Comparison of ENCODE assay signal across 1 cellular context in the genomic region with DNA sequence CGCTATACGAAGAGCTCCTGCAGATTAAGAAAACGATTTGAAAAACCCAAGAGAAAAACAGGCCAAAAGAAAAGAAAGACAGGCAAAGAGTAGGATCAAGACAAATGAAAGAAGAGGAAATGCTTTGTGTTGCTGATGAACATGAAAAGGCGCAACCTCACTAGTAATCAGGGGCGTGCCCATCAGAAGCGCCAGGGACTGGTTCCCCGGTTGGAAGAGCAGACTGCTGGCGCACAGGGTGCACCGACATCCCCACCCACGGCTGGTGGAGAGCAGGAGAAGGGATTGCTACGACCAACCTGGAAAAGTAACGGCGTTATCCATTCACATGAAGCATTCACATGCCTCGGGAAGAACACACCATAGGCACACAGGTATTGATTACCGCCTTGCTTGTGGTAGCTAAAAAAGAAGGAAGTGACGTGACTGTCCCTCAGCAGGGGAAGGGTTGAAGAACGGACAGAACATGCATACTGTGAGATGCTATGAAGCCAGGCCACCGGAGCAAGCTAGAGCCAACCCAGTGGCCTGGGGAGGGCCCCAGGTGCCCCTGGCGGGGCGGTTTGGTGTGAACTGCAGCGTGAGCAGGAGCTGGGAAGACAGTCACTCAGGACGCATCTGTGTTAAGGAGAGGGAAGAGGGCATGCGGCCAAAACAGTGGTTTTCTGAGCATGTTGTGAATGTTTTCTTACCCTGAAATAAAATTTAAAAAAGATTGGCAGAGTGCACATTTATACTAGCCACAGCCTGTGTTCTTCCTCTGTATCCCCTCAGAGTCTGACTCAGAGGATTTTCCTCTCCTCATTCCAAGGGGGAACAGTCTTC.
A peak's percentile ranks its signal among the peaks of the same experiment; 100 is the strongest.
TF ChIP-seq lines count a peak whose summit lies in the region.

No MANE protein-coding gene starts in this region.

TF ChIP-seq in GM23338, 12 proteins besides CTCF, POLR2A, EP300 and RAD21 (continued from another document):
- TF ChIP-seq, protein P1, sequence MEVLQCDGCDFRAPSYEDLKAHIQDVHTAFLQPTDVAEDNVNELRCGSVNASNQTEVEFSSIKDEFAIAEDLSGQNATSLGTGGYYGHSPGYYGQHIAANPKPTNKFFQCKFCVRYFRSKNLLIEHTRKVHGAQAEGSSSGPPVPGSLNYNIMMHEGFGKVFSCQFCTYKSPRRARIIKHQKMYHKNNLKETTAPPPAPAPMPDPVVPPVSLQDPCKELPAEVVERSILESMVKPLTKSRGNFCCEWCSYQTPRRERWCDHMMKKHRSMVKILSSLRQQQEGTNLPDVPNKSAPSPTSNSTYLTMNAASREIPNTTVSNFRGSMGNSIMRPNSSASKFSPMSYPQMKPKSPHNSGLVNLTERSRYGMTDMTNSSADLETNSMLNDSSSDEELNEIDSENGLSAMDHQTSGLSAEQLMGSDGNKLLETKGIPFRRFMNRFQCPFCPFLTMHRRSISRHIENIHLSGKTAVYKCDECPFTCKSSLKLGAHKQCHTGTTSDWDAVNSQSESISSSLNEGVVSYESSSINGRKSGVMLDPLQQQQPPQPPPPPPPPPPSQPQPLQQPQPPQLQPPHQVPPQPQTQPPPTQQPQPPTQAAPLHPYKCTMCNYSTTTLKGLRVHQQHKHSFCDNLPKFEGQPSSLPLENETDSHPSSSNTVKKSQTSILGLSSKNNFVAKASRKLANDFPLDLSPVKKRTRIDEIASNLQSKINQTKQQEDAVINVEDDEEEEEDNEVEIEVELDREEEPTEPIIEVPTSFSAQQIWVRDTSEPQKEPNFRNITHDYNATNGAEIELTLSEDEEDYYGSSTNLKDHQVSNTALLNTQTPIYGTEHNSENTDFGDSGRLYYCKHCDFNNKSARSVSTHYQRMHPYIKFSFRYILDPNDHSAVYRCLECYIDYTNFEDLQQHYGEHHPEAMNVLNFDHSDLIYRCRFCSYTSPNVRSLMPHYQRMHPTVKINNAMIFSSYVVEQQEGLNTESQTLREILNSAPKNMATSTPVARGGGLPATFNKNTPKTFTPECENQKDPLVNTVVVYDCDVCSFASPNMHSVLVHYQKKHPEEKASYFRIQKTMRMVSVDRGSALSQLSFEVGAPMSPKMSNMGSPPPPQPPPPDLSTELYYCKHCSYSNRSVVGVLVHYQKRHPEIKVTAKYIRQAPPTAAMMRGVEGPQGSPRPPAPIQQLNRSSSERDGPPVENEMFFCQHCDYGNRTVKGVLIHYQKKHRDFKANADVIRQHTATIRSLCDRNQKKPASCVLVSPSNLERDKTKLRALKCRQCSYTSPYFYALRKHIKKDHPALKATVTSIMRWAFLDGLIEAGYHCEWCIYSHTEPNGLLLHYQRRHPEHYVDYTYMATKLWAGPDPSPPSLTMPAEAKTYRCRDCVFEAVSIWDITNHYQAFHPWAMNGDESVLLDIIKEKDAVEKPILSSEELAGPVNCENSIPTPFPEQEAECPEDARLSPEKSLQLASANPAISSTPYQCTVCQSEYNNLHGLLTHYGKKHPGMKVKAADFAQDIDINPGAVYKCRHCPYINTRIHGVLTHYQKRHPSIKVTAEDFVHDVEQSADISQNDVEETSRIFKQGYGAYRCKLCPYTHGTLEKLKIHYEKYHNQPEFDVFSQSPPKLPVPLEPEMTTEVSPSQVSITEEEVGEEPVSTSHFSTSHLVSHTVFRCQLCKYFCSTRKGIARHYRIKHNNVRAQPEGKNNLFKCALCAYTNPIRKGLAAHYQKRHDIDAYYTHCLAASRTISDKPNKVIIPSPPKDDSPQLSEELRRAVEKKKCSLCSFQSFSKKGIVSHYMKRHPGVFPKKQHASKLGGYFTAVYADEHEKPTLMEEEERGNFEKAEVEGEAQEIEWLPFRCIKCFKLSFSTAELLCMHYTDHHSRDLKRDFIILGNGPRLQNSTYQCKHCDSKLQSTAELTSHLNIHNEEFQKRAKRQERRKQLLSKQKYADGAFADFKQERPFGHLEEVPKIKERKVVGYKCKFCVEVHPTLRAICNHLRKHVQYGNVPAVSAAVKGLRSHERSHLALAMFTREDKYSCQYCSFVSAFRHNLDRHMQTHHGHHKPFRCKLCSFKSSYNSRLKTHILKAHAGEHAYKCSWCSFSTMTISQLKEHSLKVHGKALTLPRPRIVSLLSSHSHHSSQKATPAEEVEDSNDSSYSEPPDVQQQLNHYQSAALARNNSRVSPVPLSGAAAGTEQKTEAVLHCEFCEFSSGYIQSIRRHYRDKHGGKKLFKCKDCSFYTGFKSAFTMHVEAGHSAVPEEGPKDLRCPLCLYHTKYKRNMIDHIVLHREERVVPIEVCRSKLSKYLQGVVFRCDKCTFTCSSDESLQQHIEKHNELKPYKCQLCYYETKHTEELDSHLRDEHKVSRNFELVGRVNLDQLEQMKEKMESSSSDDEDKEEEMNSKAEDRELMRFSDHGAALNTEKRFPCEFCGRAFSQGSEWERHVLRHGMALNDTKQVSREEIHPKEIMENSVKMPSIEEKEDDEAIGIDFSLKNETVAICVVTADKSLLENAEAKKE (CRISPR knock-in tag; IDR thresholded peaks at IDR 0.05): no peak
- TF ChIP-seq CREB1 (CRISPR knock-in tag; IDR thresholded peaks at IDR 0.05; ENCODE audit: low read depth) (peak; percentile 47; the same call in 1 of the 2 replicates), ZNF331 (CRISPR knock-in tag; IDR thresholded peaks at IDR 0.05; ENCODE audit: low read depth) (no peak), EZH2phosphoT487 (IDR thresholded peaks at IDR 0.05; ENCODE audit: unreplicated experiment) (no peak), NANOG (IDR thresholded peaks at IDR 0.05; ENCODE audit: borderline replicate concordance) (no peak), POLR2AphosphoS5 (IDR thresholded peaks at IDR 0.05; ENCODE audit: low read depth) (peak; percentile 44; the same call in 1 of the 2 replicates), ZNF114 (CRISPR knock-in tag; IDR thresholded peaks at IDR 0.05) (no peak), JUNB (IDR thresholded peaks at IDR 0.05; ENCODE audit: unreplicated experiment) (no peak), EZH2 (IDR thresholded peaks at IDR 0.05; ENCODE audit: low read depth, unreplicated experiment) (no peak), STAT1 (IDR thresholded peaks at IDR 0.05; ENCODE audit: unreplicated experiment) (no peak)
- TF ChIP-seq, protein P2, sequence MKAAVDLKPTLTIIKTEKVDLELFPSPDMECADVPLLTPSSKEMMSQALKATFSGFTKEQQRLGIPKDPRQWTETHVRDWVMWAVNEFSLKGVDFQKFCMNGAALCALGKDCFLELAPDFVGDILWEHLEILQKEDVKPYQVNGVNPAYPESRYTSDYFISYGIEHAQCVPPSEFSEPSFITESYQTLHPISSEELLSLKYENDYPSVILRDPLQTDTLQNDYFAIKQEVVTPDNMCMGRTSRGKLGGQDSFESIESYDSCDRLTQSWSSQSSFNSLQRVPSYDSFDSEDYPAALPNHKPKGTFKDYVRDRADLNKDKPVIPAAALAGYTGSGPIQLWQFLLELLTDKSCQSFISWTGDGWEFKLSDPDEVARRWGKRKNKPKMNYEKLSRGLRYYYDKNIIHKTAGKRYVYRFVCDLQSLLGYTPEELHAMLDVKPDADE (IDR thresholded peaks at IDR 0.05): no peak; the same call in 1 of the 2 replicates
